In genomic region chr2:6297238-6297637, GRCh38 we compare ENCODE assay signal across 31 cellular contexts.
DNase-seq lines count a peak whose midpoint lies in the region; ATAC-seq and TF ChIP-seq lines count a peak whose summit lies in the region.
"Had no signal": no experiment of that assay in that cellular context is flagged by ENCODE, and none has a peak within 500 bp of the region (broad histone marks: within the 10 kb centered on the region; RNA-seq: fewer than 3 reads in every experiment).

No MANE protein-coding gene starts in this region.

- intact Hi-C loops in mucosa of descending colon (cut with DNase I, micrococcal nuclease) (no loop called here), uterus (cut with DNase I; ENCODE audit: low total_unique reads) (no loop called here)

- no peak for TF ChIP-seq POLR2A in uterus (IDR thresholded peaks at IDR 0.05)

- TF ChIP-seq CTCF in mucosa of descending colon (IDR thresholded peaks at IDR 0.05): no peak
- no peak for TF ChIP-seq CTCF in uterus (IDR thresholded peaks at IDR 0.05)

- H3K27me3 ChIP-seq in uterus: no peaks in the 10 kb centered on the region
- H3K27me3 ChIP-seq: ovary had no signal

- peaks cover 13% of the 10 kb centered on the region for H3K9me3 Mint-ChIP-seq in stimulated activated memory B cell treated with anti-CD40 and anti-IgM and Interleukin-4, amounts not matched to agents 10 μg/mL and 1 μg/mL and 100 μg/mL, for 72 hours

- H3K27ac Mint-ChIP-seq in stimulated activated memory B cell treated with anti-CD40 and anti-IgM and Interleukin-4, amounts not matched to agents 10 μg/mL and 1 μg/mL and 100 μg/mL, for 72 hours: no peak overlapping the region
- H3K27ac Mint-ChIP-seq: activated T-cell treated with anti-CD3 and anti-CD28 coated beads, Interleukin-2, amount 50 U/mL, for 72 hours; CD4-positive, CD25-positive, alpha-beta regulatory T cell; natural killer cell treated with Interleukin-12 subunit alpha and Interleukin-12 subunit beta and Interleukin-15 and Interleukin-18, amount 100 ng/mL, for 72 hours; T-helper 17 cell had no signal

- no peak overlapping the region for H3K27ac ChIP-seq in uterus
- H3K27ac ChIP-seq: epithelial cell of prostate, ovary had no signal

- H3K4me1 Mint-ChIP-seq in stimulated activated memory B cell treated with anti-CD40 and anti-IgM and Interleukin-4, amounts not matched to agents 10 μg/mL and 1 μg/mL and 100 μg/mL, for 72 hours: peaks cover 8% of the 10 kb centered on the region
- H3K4me1 Mint-ChIP-seq: T-helper 17 cell had no signal

- no peak for DNase-seq in mucosa of descending colon
- DNase-seq in uterus: no peak
- DNase-seq: activated CD4-positive, alpha-beta T cell treated with anti-CD3 and anti-CD28 coated beads, Interleukin-2, amount 50 U/mL, for 48 hours; activated naive CD4-positive, alpha-beta T cell treated with Interleukin-2 at 50 U/mL for 16 hours; activated T-cell treated with anti-CD3 and anti-CD28 coated beads, Interleukin-2, amount 50 U/mL, for 72 hours; CD4-positive, CD25-positive, alpha-beta regulatory T cell; cortex of kidney; DND-41; effector memory CD4-positive, alpha-beta T cell; hypothalamus; Karpas-422; left cardiac atrium; NCI-H1436; NCI-H226; NCI-H526 treated with DMSO at 0.1 percent for 48 hours; ovary; small intestine; stimulated activated naive CD8-positive, alpha-beta T cell treated with anti-CD3 and anti-CD28 coated beads, Interleukin-15, Interleukin-2, amounts not matched to agents 100 U/mL and 50 U/mL, for 24 hours; T-helper 17 cell had no signal

- H3K36me3 Mint-ChIP-seq in stimulated activated memory B cell treated with anti-CD40 and anti-IgM and Interleukin-4, amounts not matched to agents 10 μg/mL and 1 μg/mL and 100 μg/mL, for 72 hours: peaks cover 7% of the 10 kb centered on the region
- H3K36me3 Mint-ChIP-seq: CD4-positive, CD25-positive, alpha-beta regulatory T cell; natural killer cell treated with Interleukin-12 subunit alpha and Interleukin-12 subunit beta and Interleukin-15 and Interleukin-18, amount 100 ng/mL, for 72 hours had no signal

- H3K27me3 Mint-ChIP-seq in stimulated activated memory B cell treated with anti-CD40 and anti-IgM and Interleukin-4, amounts not matched to agents 10 μg/mL and 1 μg/mL and 100 μg/mL, for 72 hours: no peaks in the 10 kb centered on the region
- H3K27me3 Mint-ChIP-seq: CD4-positive, CD25-positive, alpha-beta regulatory T cell; natural killer cell treated with Interleukin-12 subunit alpha and Interleukin-12 subunit beta and Interleukin-15 and Interleukin-18, amount 100 ng/mL, for 72 hours; T-helper 17 cell had no signal

- no peak overlapping the region for H3K4me3 Mint-ChIP-seq in stimulated activated memory B cell treated with anti-CD40 and anti-IgM and Interleukin-4, amounts not matched to agents 10 μg/mL and 1 μg/mL and 100 μg/mL, for 72 hours
- H3K4me3 Mint-ChIP-seq: activated T-cell treated with anti-CD3 and anti-CD28 coated beads, Interleukin-2, amount 50 U/mL, for 72 hours; CD4-positive, CD25-positive, alpha-beta regulatory T cell; natural killer cell treated with Interleukin-12 subunit alpha and Interleukin-12 subunit beta and Interleukin-15 and Interleukin-18, amount 100 ng/mL, for 72 hours; T-helper 17 cell had no signal

- ATAC-seq in GM18861 (IDR thresholded peaks at IDR 0.05; ENCODE audit: unreplicated experiment) (peak; percentile 86), GM21723 (IDR thresholded peaks at IDR 0.05; ENCODE audit: unreplicated experiment) (peak; percentile 66), HG03469 (IDR thresholded peaks at IDR 0.05; ENCODE audit: unreplicated experiment) (peak; percentile 66), mucosa of descending colon (no peak), HG02981 (IDR thresholded peaks at IDR 0.05; ENCODE audit: unreplicated experiment) (no peak), GM18520 (IDR thresholded peaks at IDR 0.05; ENCODE audit: unreplicated experiment) (no peak)
- ATAC-seq in stimulated activated memory B cell treated with anti-CD40 and anti-IgM and Interleukin-4, amounts not matched to agents 10 μg/mL and 1 μg/mL and 100 μg/mL, for 72 hours: peak; percentile 71
- ATAC-seq: activated CD4-positive, CD25-positive, alpha-beta regulatory T cell treated with anti-CD3 and anti-CD28 coated beads, Interleukin-2, amount 50 U/mL, for 24 hours; activated T-cell treated with anti-CD3 and anti-CD28 coated beads, Interleukin-2, amount 50 U/mL, for 72 hours; left cardiac atrium; natural killer cell treated with Interleukin-12 subunit alpha and Interleukin-12 subunit beta and Interleukin-15 and Interleukin-18, amount 100 ng/mL, for 72 hours; Right ventricle myocardium inferior; SK-N-SH treated with all-trans-retinoic acid at 6 μM for 48 hours; stimulated activated naive CD8-positive, alpha-beta T cell treated with anti-CD3 and anti-CD28 coated beads, Interleukin-15, Interleukin-2, amounts not matched to agents 100 U/mL and 50 U/mL, for 24 hours; T-helper 17 cell had no signal

- H3K4me3 ChIP-seq in mucosa of descending colon (no peak overlapping the region), uterus (no peak overlapping the region)
- H3K4me3 ChIP-seq: lung, ovary had no signal

- H3K4me1 ChIP-seq in mucosa of descending colon (ENCODE audit: low read depth): no peaks in the 10 kb centered on the region
- no peaks in the 10 kb centered on the region for H3K4me1 ChIP-seq in uterus

- no peaks in the 10 kb centered on the region for H3K36me3 ChIP-seq in mucosa of descending colon (ENCODE audit: low read depth)
- no peaks in the 10 kb centered on the region for H3K36me3 ChIP-seq in uterus
- H3K36me3 ChIP-seq: ovary had no signal

- H3K9me3 ChIP-seq in mucosa of descending colon: no peaks in the 10 kb centered on the region
- H3K9me3 ChIP-seq in uterus: no peaks in the 10 kb centered on the region

Comparison
In these comparisons a context has a peak if more than half of its experiments do, and no peak if none do; other contexts are left out.
1. ATAC-seq: peak in GM18861 (single experiment), GM21723 (single experiment), HG03469 (single experiment) and stimulated activated memory B cell treated with anti-CD40 and anti-IgM and Interleukin-4, amounts not matched to agents 10 μg/mL and 1 μg/mL and 100 μg/mL, for 72 hours (single experiment); none in mucosa of descending colon (single experiment), HG02981 (single experiment) and GM18520 (single experiment).